ENCODE assay signal across 27 cellular contexts in genomic region chr7:39434012-39434411, GRCh38.
"Had no signal": no experiment of that assay in that cellular context is flagged by ENCODE, and none has a peak within 500 bp of the region (broad histone marks: within the 10 kb centered on the region; RNA-seq: fewer than 3 reads in every experiment).

No MANE protein-coding gene starts in this region.

- H3K4me3 ChIP-seq: Peyer's patch, SJCRH30 had no signal

- H3K4me3 Mint-ChIP-seq: activated CD4-positive, alpha-beta T cell treated with anti-CD3 and anti-CD28 coated beads for 36 hours; activated CD8-positive, alpha-beta T cell treated with anti-CD3 and anti-CD28 coated beads for 36 hours; activated naive CD4-positive, alpha-beta T cell treated with anti-CD3 and anti-CD28 coated beads, Interleukin-2, amount 10 ng/mL, durations not matched to agents 7 days and 5 days; activated naive CD8-positive, alpha-beta T cell treated with anti-CD3 and anti-CD28 coated beads for 36 hours; activated T-cell treated with anti-CD3 and anti-CD28 coated beads, Interleukin-2, amount 50 U/mL, for 72 hours had no signal

- H3K27me3 ChIP-seq: brain microvascular endothelial cell, Peyer's patch, SJCRH30 had no signal

- H3K27ac Mint-ChIP-seq: activated CD4-positive, alpha-beta T cell treated with anti-CD3 and anti-CD28 coated beads for 36 hours; activated CD8-positive, alpha-beta T cell treated with anti-CD3 and anti-CD28 coated beads for 36 hours; activated naive CD4-positive, alpha-beta T cell treated with anti-CD3 and anti-CD28 coated beads, Interleukin-2, amount 10 ng/mL, durations not matched to agents 7 days and 5 days; activated naive CD8-positive, alpha-beta T cell treated with anti-CD3 and anti-CD28 coated beads for 36 hours; activated T-cell treated with anti-CD3 and anti-CD28 coated beads, Interleukin-2, amount 50 U/mL, for 72 hours; activated T-helper 2 cell treated with anti-CD3 and anti-CD28 coated beads, Interferon-gamma antibody, Interleukin-2, Interleukin-4, amounts not matched to agents 10 μg/mL and 5 μg/mL and 100 μg/mL, durations not matched to agents 14 hours and 24 hours and 36 hours had no signal

- H3K9me3 ChIP-seq: Peyer's patch, SJCRH30, SK-N-SH had no signal

- H3K9ac ChIP-seq: SK-N-SH had no signal

- H3K9me3 Mint-ChIP-seq: activated CD8-positive, alpha-beta T cell treated with anti-CD3 and anti-CD28 coated beads for 36 hours; activated naive CD4-positive, alpha-beta T cell treated with anti-CD3 and anti-CD28 coated beads, Interleukin-2, amount 10 ng/mL, durations not matched to agents 7 days and 5 days; activated naive CD8-positive, alpha-beta T cell treated with anti-CD3 and anti-CD28 coated beads for 36 hours; activated T-helper 2 cell treated with anti-CD3 and anti-CD28 coated beads, Interferon-gamma antibody, Interleukin-2, Interleukin-4, amounts not matched to agents 10 μg/mL and 5 μg/mL and 100 μg/mL, durations not matched to agents 14 hours and 24 hours and 36 hours had no signal

- H3K4me1 ChIP-seq: Peyer's patch, SJCRH30 had no signal

- H3K27ac ChIP-seq: brain microvascular endothelial cell, Peyer's patch, RWPE1, SJCRH30, VCaP had no signal

- DNase-seq: activated CD4-positive, alpha-beta T cell treated with anti-CD3 and anti-CD28 coated beads for 36 hours; activated CD8-positive, alpha-beta memory T cell treated with anti-CD3 and anti-CD28 coated beads, Interleukin-2, amount 50 U/mL, for 4 hours; activated CD8-positive, alpha-beta T cell treated with anti-CD3 and anti-CD28 coated beads for 36 hours; activated gamma-delta T cell treated with Interleukin-2 at 50 U/mL for 16 hours; activated naive CD4-positive, alpha-beta T cell treated with anti-CD3 and anti-CD28 coated beads, Interleukin-2, amount 10 ng/mL, durations not matched to agents 7 days and 5 days; activated naive CD8-positive, alpha-beta T cell treated with anti-CD3 and anti-CD28 coated beads for 36 hours; activated T-cell treated with anti-CD3 and anti-CD28 coated beads, Interleukin-2, amount 50 U/mL, for 72 hours; brain microvascular endothelial cell; cerebellar nuclear complex; NCI-H1092 treated with DMSO at 0.1 percent for 48 hours; NCI-H1417 treated with DMSO at 0.1 percent for 48 hours; NCI-H1694; NCI-H2029; NCI-H2107; NCI-H2171 treated with DMSO at 0.1 percent for 48 hours; NCI-H345; NCI-H510A treated with DMSO at 0.1 percent for 48 hours; NCI-H69; NK-92 treated with Interleukin-12 subunit alpha and Interleukin-12 subunit beta, amount 100 ng/mL, for 24 hours; Peyer's patch; Right ventricle myocardium superior; SJCRH30; SK-N-SH; T-helper 1 cell had no signal

- H3K9me2 ChIP-seq: SK-N-SH had no signal

- H3K36me3 ChIP-seq: brain microvascular endothelial cell, Peyer's patch, SJCRH30 had no signal

- H3K4me2 ChIP-seq: SK-N-SH had no signal

- H3K4me1 Mint-ChIP-seq: activated CD4-positive, alpha-beta T cell treated with anti-CD3 and anti-CD28 coated beads for 36 hours; activated naive CD4-positive, alpha-beta T cell treated with anti-CD3 and anti-CD28 coated beads, Interleukin-2, amount 10 ng/mL, durations not matched to agents 7 days and 5 days; activated naive CD8-positive, alpha-beta T cell treated with anti-CD3 and anti-CD28 coated beads for 36 hours had no signal

- ATAC-seq: activated CD4-positive, alpha-beta T cell treated with anti-CD3 and anti-CD28 coated beads for 36 hours; activated CD8-positive, alpha-beta T cell treated with anti-CD3 and anti-CD28 coated beads for 36 hours; activated T-cell treated with anti-CD3 and anti-CD28 coated beads, Interleukin-2, amount 50 U/mL, for 72 hours had no signal
